1 cellular context compared by ENCODE assay signal in genomic region chr5:154857534-154858250, GRCh38.
TF ChIP-seq lines count a peak whose summit lies in the region.

No MANE protein-coding gene starts in this region.

TF ChIP-seq in HepG2, 621 proteins besides CTCF, POLR2A, EP300 and RAD21 (continued from another document and continues in another):
- TF ChIP-seq ZNF513 (CRISPR knock-in tag; conservative IDR thresholded peaks at IDR 0.05) (no peak), ADNP (CRISPR knock-in tag; IDR thresholded peaks at IDR 0.05) (no peak), GATAD1 (CRISPR knock-in tag; IDR thresholded peaks at IDR 0.05) (no peak), ZNF230 (CRISPR knock-in tag; IDR thresholded peaks at IDR 0.05) (no peak), SIX1 (CRISPR knock-in tag; IDR thresholded peaks at IDR 0.05; ENCODE audit: borderline replicate concordance) (peak; percentile 84; the same call in 1 of the 2 replicates), ZNF382 (CRISPR knock-in tag; IDR thresholded peaks at IDR 0.05; ENCODE audit: borderline replicate concordance) (no peak), YEATS2 (CRISPR knock-in tag; IDR thresholded peaks at IDR 0.05; ENCODE audit: borderline replicate concordance) (no peak), ZNF878 (CRISPR knock-in tag; IDR thresholded peaks at IDR 0.05) (0 out of 2 replicates have a peak, but pooled peaks have one; percentile 45), ZNF776 (CRISPR knock-in tag; IDR thresholded peaks at IDR 0.05) (peak; percentile 33; the same call in 1 of the 2 replicates), ZNF879 (CRISPR knock-in tag; IDR thresholded peaks at IDR 0.05) (no peak), ZNF335 (CRISPR knock-in tag; IDR thresholded peaks at IDR 0.05) (0 out of 2 replicates have a peak, but pooled peaks have one; percentile 3), NFYB (CRISPR knock-in tag; IDR thresholded peaks at IDR 0.05) (no peak), FOXO1 (CRISPR knock-in tag; IDR thresholded peaks at IDR 0.05) (no peak), MEIS2 (CRISPR knock-in tag; IDR thresholded peaks at IDR 0.05) (peak; percentile 68), SMARCC2 (IDR thresholded peaks at IDR 0.05) (no peak), ZBTB34 (CRISPR knock-in tag; IDR thresholded peaks at IDR 0.05) (0 out of 2 replicates have a peak, but pooled peaks have one; percentile 18), ONECUT2 (CRISPR knock-in tag; IDR thresholded peaks at IDR 0.05) (no peak), ZNF777 (CRISPR knock-in tag; IDR thresholded peaks at IDR 0.05) (peak; percentile 82), ZNF790 (CRISPR knock-in tag; IDR thresholded peaks at IDR 0.05; ENCODE audit: borderline replicate concordance) (no peak), PCBP1 (IDR thresholded peaks at IDR 0.05; ENCODE audit: borderline replicate concordance, low read depth, low read length) (no peak), ARID4A (CRISPR knock-in tag; IDR thresholded peaks at IDR 0.05; ENCODE audit: borderline replicate concordance) (peak; percentile 82), HMGA1 (CRISPR knock-in tag; conservative IDR thresholded peaks at IDR 0.05) (no peak), REL (CRISPR knock-in tag; conservative IDR thresholded peaks at IDR 0.05) (no peak), ZNF564 (CRISPR knock-in tag; IDR thresholded peaks at IDR 0.05) (peak; percentile 5), ZNF547 (CRISPR knock-in tag; IDR thresholded peaks at IDR 0.05) (0 out of 2 replicates have a peak, but pooled peaks have one; percentile 44), HNRNPK (IDR thresholded peaks at IDR 0.05; ENCODE audit: low read depth, low read length, poor library complexity, severe bottlenecking) (peak; percentile 51), ZNF138 (CRISPR knock-in tag; IDR thresholded peaks at IDR 0.05; ENCODE audit: low read depth) (no peak), TERF1 (CRISPR knock-in tag; IDR thresholded peaks at IDR 0.05) (no peak), MXD1 (CRISPR knock-in tag; IDR thresholded peaks at IDR 0.05) (peak; percentile 91; the same call in 1 of the 2 replicates), ATM (IDR thresholded peaks at IDR 0.05; ENCODE audit: borderline replicate concordance) (no peak), SNAI1 (CRISPR knock-in tag; IDR thresholded peaks at IDR 0.05; ENCODE audit: borderline replicate concordance) (peak; percentile 20; the same call in 1 of the 2 replicates), JARID2 (CRISPR knock-in tag; IDR thresholded peaks at IDR 0.05; ENCODE audit: insufficient replicate concordance) (no peak), HNF4A (CRISPR knock-in tag; IDR thresholded peaks at IDR 0.05) (no peak), NKX3-1 (CRISPR knock-in tag; IDR thresholded peaks at IDR 0.05) (0 out of 2 replicates have a peak, but pooled peaks have one; percentile 24), KDM4B (CRISPR knock-in tag; IDR thresholded peaks at IDR 0.05) (no peak; the same call in 1 of the 2 replicates), MNT (IDR thresholded peaks at IDR 0.05) (peak; percentile 24; the same call in 1 of the 2 replicates), ZC3H13 (CRISPR knock-in tag; IDR thresholded peaks at IDR 0.05) (no peak; the same call in 1 of the 2 replicates), ZBTB20 (CRISPR knock-in tag; IDR thresholded peaks at IDR 0.05; ENCODE audit: borderline replicate concordance, low read depth) (peak; percentile 61; the same call in 1 of the 2 replicates), ZNF354B (CRISPR knock-in tag; IDR thresholded peaks at IDR 0.05) (no peak), CREM (IDR thresholded peaks at IDR 0.05) (peak; percentile 45), CREM (CRISPR knock-in tag; IDR thresholded peaks at IDR 0.05) (no peak), BCLAF1 (IDR thresholded peaks at IDR 0.05) (no peak), ZSCAN22 (CRISPR knock-in tag; IDR thresholded peaks at IDR 0.05) (no peak), DBP (CRISPR knock-in tag; IDR thresholded peaks at IDR 0.05; ENCODE audit: not compliant biosample characterization) (no peak), ZNF576 (CRISPR knock-in tag; IDR thresholded peaks at IDR 0.05) (no peak), ZNF670 (CRISPR knock-in tag; IDR thresholded peaks at IDR 0.05; ENCODE audit: borderline replicate concordance) (peak; percentile 14; the same call in 1 of the 2 replicates), ZNF510 (CRISPR knock-in tag; IDR thresholded peaks at IDR 0.05; ENCODE audit: low read depth) (no peak), ZNF615 (CRISPR knock-in tag; IDR thresholded peaks at IDR 0.05; ENCODE audit: borderline replicate concordance) (no peak), E2F2 (CRISPR knock-in tag; IDR thresholded peaks at IDR 0.05; ENCODE audit: borderline replicate concordance) (no peak), ZNF20 (CRISPR knock-in tag; IDR thresholded peaks at IDR 0.05) (no peak), BCL3 (CRISPR knock-in tag; IDR thresholded peaks at IDR 0.05) (peak; percentile 90), ZNF724P (CRISPR knock-in tag; IDR thresholded peaks at IDR 0.05; ENCODE audit: borderline replicate concordance) (no peak; the same call in 1 of the 2 replicates), ZNF773 (CRISPR knock-in tag; IDR thresholded peaks at IDR 0.05; ENCODE audit: borderline replicate concordance) (no peak)
